8 cellular contexts compared by ENCODE assay signal in genomic region chr20:38057351-38057972, GRCh38. TPM values are rescaled to one million over a fixed set of nuclear protein-coding genes. Genes with fewer than 3 reads are reported as not detected.
DNase-seq lines count a peak whose midpoint lies in the region; ATAC-seq and TF ChIP-seq lines count a peak whose summit lies in the region.

No MANE protein-coding gene starts in this region.

- no peaks in the 10 kb centered on the region for H3K9me3 ChIP-seq in BE2C
- H3K9me3 ChIP-seq in cardiac muscle cell (ENCODE audit: low read depth): no peaks in the 10 kb centered on the region
- H3K9me3 ChIP-seq in prostate gland: no peaks in the 10 kb centered on the region
- H3K9me3 ChIP-seq in aorta (ENCODE audit: control insufficient read depth, low read length): no peaks in the 10 kb centered on the region

- no peak for TF ChIP-seq POLR2A in prostate gland (IDR thresholded peaks at IDR 0.05)

- no peaks in the 10 kb centered on the region for H3K9me3 Mint-ChIP-seq in activated naive CD8-positive, alpha-beta T cell (ENCODE audit: low read depth)

- 29% methylated on average over 7 of the region's 7 CpGs for WGBS in prostate gland
- WGBS in aorta, 2 donors: 11 to 16% methylated on average over 7 of the region's 7 CpGs

- H3K27me3 ChIP-seq in BE2C (no peaks in the 10 kb centered on the region), cardiac muscle cell (no peaks in the 10 kb centered on the region), prostate gland (replicated peaks; ENCODE audit: insufficient read depth) (no peaks in the 10 kb centered on the region), aorta (ENCODE audit: control insufficient read depth in 1 of 2, insufficient read depth in 2 of 2, low read length in 1 of 2) (no peaks in the 10 kb centered on the region)

- peak; percentile 92 for DNase-seq in BE2C
- peak; percentile 81 for DNase-seq in NCI-H1092 (lab: John Stamatoyannopoulos, UW)
- DNase-seq in SW 1271 (lab: John Stamatoyannopoulos, UW): peak; percentile 60 to 84
- peak; percentile 77 to 96 for DNase-seq in cardiac muscle cell (ENCODE audit: low read depth in 1 of 2, low spot score in 1 of 2)
- peak; percentile 82 for DNase-seq in prostate gland (ENCODE audit: low spot score)
- peak; percentile 88 to 95 for DNase-seq in aorta

- peaks cover 47% of the 10 kb centered on the region for H3K36me3 ChIP-seq in BE2C
- H3K36me3 ChIP-seq in cardiac muscle cell: peaks cover 30% of the 10 kb centered on the region
- no peaks in the 10 kb centered on the region for H3K36me3 ChIP-seq in prostate gland
- peaks cover 0 to 8% of the 10 kb centered on the region in 2 donors for H3K36me3 ChIP-seq in aorta (ENCODE audit: control insufficient read depth in 1 of 2, insufficient read depth in 2 of 2, low read length in 1 of 2)

- peak; percentile 58 for ATAC-seq in GM21360 (IDR thresholded peaks at IDR 0.05; ENCODE audit: unreplicated experiment)
- peak; percentile 85 for ATAC-seq in aorta (ENCODE audit: low FRiP score)

- intact Hi-C loops in prostate gland (cut with DNase I) (loop anchor here (1.0 to 10.0 kb wide), 3 partner anchors 108 to 267 kb away; partner anchors contain the start of gene TGM2), aorta (cut with DNase I) (loop anchor here (1.0 to 10.0 kb wide), 5 partner anchors 108 to 267 kb away; partner anchors contain the start of gene TGM2 (in 2 of the 2))

- TF ChIP-seq CTCF in BE2C (IDR thresholded peaks at IDR 0.05; ENCODE audit: low read depth, low read length) (peak; percentile 93), cardiac muscle cell (IDR thresholded peaks at IDR 0.05; ENCODE audit: low read depth, low read length) (peak; percentile 87), prostate gland (IDR thresholded peaks at IDR 0.05) (peak; percentile 84 to 92 (median 86))

- H3K27me3 Mint-ChIP-seq in activated naive CD8-positive, alpha-beta T cell: no peaks in the 10 kb centered on the region

- H3K4me1 ChIP-seq in BE2C (no peaks in the 10 kb centered on the region; the same call in 1 of the 2 replicates), cardiac muscle cell (ENCODE audit: low read depth) (peaks cover 18% of the 10 kb centered on the region), prostate gland (replicated peaks) (no peaks in the 10 kb centered on the region), aorta (ENCODE audit: control insufficient read depth in 1 of 2, insufficient read depth in 2 of 2, low read length in 2 of 2) (no peaks in the 10 kb centered on the region)

- peaks cover 18% of the 10 kb centered on the region for H3K36me3 Mint-ChIP-seq in activated naive CD8-positive, alpha-beta T cell

- peak overlapping the region; percentile 56 for H3K4me3 Mint-ChIP-seq in activated naive CD8-positive, alpha-beta T cell

- no peak overlapping the region for H3K27ac ChIP-seq in cardiac muscle cell
- no peak overlapping the region for H3K27ac ChIP-seq in prostate gland
- no peak overlapping the region for H3K27ac ChIP-seq in aorta (ENCODE audit: low read depth in 1 of 2, low read length in 2 of 2)

- peaks cover 29% of the 10 kb centered on the region for H3K4me1 Mint-ChIP-seq in activated naive CD8-positive, alpha-beta T cell (ENCODE audit: low read depth)

- H3K4me3 ChIP-seq in BE2C (ENCODE audit: low read depth, low read length) (no peak overlapping the region), cardiac muscle cell (no peak overlapping the region), prostate gland (no peak overlapping the region), aorta (ENCODE audit: low read length in 2 of 2) (no peak overlapping the region)

- H3K27ac Mint-ChIP-seq in activated naive CD8-positive, alpha-beta T cell: peak overlapping the region; percentile 95

RNA-seq across cellular contexts. Expression of gene RPRD1B, which starts 23.9 kb away (rescaled TPM):
- polyA plus RNA-seq in BE2C (2012; ENCODE audit: insufficient read depth, insufficient read length, low read depth): 23.5 TPM
- total RNA-seq in cardiac muscle cell (26.2 and 43.5 TPM in 2 replicates), prostate gland (10 to 100 TPM; 21.9 to 27.5 TPM), aorta (10 to 100 TPM; 33.9 to 43.5 TPM)
- polyA plus RNA-seq in cardiac muscle cell (31.0 and 44.5 TPM in 2 replicates), aorta (1 to 10 TPM; 6.9 to 9.8 TPM)

RNA-seq across cellular contexts. Expression of gene TTI1, which starts 24.2 kb away (rescaled TPM):
- polyA plus RNA-seq in BE2C (2012; ENCODE audit: insufficient read depth, insufficient read length, low read depth): 17.8 TPM
- total RNA-seq in cardiac muscle cell (19.0 and 23.0 TPM in 2 replicates), prostate gland (10 to 100 TPM; 14.8 to 26.2 TPM), aorta (10 to 100 TPM; 11.8 to 15.1 TPM)
- polyA plus RNA-seq in cardiac muscle cell (23.1 and 32.8 TPM in 2 replicates), aorta (1 to 10 TPM; 2.3 to 4.5 TPM)
